ENCODE assay signal across 1 cellular context in the genomic region with DNA sequence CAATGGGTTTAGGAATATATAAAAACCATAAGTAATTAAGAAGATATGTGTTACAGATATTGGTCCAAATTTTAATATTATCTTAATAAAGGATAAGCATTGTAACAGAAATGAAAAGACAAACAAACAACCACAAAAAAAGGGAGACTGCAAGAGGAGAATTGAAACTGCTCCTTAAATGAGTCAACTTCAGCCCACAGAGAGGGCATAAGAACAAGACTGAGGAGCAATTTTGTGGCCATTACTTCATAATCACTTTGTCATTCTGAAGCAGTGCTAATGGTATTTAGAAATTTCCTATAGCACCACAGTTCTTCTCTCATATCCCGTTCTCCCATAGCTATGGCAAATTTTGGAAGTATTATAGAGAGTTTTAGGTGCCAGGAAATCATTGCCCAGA.
A peak's percentile ranks its signal among the peaks of the same experiment; 100 is the strongest.
TF ChIP-seq lines count a peak whose summit lies in the region.

No MANE protein-coding gene starts in this region.

TF ChIP-seq in GM12878, 131 proteins besides CTCF, POLR2A, EP300 and RAD21 (continued from another document):
- TF ChIP-seq, protein P1, sequence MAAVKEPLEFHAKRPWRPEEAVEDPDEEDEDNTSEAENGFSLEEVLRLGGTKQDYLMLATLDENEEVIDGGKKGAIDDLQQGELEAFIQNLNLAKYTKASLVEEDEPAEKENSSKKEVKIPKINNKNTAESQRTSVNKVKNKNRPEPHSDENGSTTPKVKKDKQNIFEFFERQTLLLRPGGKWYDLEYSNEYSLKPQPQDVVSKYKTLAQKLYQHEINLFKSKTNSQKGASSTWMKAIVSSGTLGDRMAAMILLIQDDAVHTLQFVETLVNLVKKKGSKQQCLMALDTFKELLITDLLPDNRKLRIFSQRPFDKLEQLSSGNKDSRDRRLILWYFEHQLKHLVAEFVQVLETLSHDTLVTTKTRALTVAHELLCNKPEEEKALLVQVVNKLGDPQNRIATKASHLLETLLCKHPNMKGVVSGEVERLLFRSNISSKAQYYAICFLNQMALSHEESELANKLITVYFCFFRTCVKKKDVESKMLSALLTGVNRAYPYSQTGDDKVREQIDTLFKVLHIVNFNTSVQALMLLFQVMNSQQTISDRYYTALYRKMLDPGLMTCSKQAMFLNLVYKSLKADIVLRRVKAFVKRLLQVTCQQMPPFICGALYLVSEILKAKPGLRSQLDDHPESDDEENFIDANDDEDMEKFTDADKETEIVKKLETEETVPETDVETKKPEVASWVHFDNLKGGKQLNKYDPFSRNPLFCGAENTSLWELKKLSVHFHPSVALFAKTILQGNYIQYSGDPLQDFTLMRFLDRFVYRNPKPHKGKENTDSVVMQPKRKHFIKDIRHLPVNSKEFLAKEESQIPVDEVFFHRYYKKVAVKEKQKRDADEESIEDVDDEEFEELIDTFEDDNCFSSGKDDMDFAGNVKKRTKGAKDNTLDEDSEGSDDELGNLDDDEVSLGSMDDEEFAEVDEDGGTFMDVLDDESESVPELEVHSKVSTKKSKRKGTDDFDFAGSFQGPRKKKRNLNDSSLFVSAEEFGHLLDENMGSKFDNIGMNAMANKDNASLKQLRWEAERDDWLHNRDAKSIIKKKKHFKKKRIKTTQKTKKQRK (IDR thresholded peaks at IDR 0.05; ENCODE audit: low read depth, low read length) = no peak
- TF ChIP-seq RUNX3 (IDR thresholded peaks at IDR 0.05; ENCODE audit: low read length) = peak; percentile 63
- TF ChIP-seq RAD51 (IDR thresholded peaks at IDR 0.05) = no peak
- TF ChIP-seq JUNB (IDR thresholded peaks at IDR 0.05) = peak; percentile 60
- TF ChIP-seq ZNF274 (IDR thresholded peaks at IDR 0.05; ENCODE audit: insufficient read depth, insufficient read length) = no peak
- TF ChIP-seq NFIC (IDR thresholded peaks at IDR 0.05; ENCODE audit: low read depth, low read length) = no peak; the same call in 1 of the 2 replicates
- peak; percentile 39; the same call in 1 of the 2 replicates for TF ChIP-seq BCL11A (IDR thresholded peaks at IDR 0.05; ENCODE audit: low read depth, low read length)
- no peak for TF ChIP-seq PML (IDR thresholded peaks at IDR 0.05; ENCODE audit: low read length)
- TF ChIP-seq IKZF1 (conservative IDR thresholded peaks at IDR 0.05) = peak; percentile 38; the same call in 1 of the 2 replicates
- TF ChIP-seq ZNF384 (IDR thresholded peaks at IDR 0.05; ENCODE audit: borderline replicate concordance, low read depth, low read length) = no peak
- TF ChIP-seq IKZF2 (IDR thresholded peaks at IDR 0.05) = peak; percentile 50 to 53; a peak in 3 of 4 replicates
- TF ChIP-seq, protein P2, sequence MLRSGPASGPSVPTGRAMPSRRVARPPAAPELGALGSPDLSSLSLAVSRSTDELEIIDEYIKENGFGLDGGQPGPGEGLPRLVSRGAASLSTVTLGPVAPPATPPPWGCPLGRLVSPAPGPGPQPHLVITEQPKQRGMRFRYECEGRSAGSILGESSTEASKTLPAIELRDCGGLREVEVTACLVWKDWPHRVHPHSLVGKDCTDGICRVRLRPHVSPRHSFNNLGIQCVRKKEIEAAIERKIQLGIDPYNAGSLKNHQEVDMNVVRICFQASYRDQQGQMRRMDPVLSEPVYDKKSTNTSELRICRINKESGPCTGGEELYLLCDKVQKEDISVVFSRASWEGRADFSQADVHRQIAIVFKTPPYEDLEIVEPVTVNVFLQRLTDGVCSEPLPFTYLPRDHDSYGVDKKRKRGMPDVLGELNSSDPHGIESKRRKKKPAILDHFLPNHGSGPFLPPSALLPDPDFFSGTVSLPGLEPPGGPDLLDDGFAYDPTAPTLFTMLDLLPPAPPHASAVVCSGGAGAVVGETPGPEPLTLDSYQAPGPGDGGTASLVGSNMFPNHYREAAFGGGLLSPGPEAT (IDR thresholded peaks at IDR 0.05; ENCODE audit: low read depth) = no peak
- TF ChIP-seq FOXK2 (IDR thresholded peaks at IDR 0.05) = no peak
- TF ChIP-seq ZSCAN29 (IDR thresholded peaks at IDR 0.05) = no peak
- TF ChIP-seq, protein P3, sequence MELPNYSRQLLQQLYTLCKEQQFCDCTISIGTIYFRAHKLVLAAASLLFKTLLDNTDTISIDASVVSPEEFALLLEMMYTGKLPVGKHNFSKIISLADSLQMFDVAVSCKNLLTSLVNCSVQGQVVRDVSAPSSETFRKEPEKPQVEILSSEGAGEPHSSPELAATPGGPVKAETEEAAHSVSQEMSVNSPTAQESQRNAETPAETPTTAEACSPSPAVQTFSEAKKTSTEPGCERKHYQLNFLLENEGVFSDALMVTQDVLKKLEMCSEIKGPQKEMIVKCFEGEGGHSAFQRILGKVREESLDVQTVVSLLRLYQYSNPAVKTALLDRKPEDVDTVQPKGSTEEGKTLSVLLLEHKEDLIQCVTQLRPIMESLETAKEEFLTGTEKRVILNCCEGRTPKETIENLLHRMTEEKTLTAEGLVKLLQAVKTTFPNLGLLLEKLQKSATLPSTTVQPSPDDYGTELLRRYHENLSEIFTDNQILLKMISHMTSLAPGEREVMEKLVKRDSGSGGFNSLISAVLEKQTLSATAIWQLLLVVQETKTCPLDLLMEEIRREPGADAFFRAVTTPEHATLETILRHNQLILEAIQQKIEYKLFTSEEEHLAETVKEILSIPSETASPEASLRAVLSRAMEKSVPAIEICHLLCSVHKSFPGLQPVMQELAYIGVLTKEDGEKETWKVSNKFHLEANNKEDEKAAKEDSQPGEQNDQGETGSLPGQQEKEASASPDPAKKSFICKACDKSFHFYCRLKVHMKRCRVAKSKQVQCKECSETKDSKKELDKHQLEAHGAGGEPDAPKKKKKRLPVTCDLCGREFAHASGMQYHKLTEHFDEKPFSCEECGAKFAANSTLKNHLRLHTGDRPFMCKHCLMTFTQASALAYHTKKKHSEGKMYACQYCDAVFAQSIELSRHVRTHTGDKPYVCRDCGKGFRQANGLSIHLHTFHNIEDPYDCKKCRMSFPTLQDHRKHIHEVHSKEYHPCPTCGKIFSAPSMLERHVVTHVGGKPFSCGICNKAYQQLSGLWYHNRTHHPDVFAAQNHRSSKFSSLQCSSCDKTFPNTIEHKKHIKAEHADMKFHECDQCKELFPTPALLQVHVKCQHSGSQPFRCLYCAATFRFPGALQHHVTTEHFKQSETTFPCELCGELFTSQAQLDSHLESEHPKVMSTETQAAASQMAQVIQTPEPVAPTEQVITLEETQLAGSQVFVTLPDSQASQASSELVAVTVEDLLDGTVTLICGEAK (IDR thresholded peaks at IDR 0.05; ENCODE audit: borderline replicate concordance) = no peak
- TF ChIP-seq ESRRA (IDR thresholded peaks at IDR 0.05; ENCODE audit: low read length) = no peak
- TF ChIP-seq TCF3 (IDR thresholded peaks at IDR 0.05; ENCODE audit: borderline replicate concordance, insufficient read depth, low read depth, low read length) = no peak
- TF ChIP-seq, protein P4, sequence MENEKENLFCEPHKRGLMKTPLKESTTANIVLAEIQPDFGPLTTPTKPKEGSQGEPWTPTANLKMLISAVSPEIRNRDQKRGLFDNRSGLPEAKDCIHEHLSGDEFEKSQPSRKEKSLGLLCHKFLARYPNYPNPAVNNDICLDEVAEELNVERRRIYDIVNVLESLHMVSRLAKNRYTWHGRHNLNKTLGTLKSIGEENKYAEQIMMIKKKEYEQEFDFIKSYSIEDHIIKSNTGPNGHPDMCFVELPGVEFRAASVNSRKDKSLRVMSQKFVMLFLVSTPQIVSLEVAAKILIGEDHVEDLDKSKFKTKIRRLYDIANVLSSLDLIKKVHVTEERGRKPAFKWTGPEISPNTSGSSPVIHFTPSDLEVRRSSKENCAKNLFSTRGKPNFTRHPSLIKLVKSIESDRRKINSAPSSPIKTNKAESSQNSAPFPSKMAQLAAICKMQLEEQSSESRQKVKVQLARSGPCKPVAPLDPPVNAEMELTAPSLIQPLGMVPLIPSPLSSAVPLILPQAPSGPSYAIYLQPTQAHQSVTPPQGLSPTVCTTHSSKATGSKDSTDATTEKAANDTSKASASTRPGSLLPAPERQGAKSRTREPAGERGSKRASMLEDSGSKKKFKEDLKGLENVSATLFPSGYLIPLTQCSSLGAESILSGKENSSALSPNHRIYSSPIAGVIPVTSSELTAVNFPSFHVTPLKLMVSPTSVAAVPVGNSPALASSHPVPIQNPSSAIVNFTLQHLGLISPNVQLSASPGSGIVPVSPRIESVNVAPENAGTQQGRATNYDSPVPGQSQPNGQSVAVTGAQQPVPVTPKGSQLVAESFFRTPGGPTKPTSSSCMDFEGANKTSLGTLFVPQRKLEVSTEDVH (IDR thresholded peaks at IDR 0.05; ENCODE audit: low read depth, partially characterized antibody) = no peak
- TF ChIP-seq RBBP5 (conservative IDR thresholded peaks at IDR 0.05) = no peak
- TF ChIP-seq DPF2 (IDR thresholded peaks at IDR 0.05) = 0 out of 2 replicates have a peak, but pooled peaks have one; percentile 52
- 0 out of 2 replicates have a peak, but pooled peaks have one; percentile 49 for TF ChIP-seq IRF4 (IDR thresholded peaks at IDR 0.05; ENCODE audit: low read depth, low read length)
- TF ChIP-seq, protein P5, sequence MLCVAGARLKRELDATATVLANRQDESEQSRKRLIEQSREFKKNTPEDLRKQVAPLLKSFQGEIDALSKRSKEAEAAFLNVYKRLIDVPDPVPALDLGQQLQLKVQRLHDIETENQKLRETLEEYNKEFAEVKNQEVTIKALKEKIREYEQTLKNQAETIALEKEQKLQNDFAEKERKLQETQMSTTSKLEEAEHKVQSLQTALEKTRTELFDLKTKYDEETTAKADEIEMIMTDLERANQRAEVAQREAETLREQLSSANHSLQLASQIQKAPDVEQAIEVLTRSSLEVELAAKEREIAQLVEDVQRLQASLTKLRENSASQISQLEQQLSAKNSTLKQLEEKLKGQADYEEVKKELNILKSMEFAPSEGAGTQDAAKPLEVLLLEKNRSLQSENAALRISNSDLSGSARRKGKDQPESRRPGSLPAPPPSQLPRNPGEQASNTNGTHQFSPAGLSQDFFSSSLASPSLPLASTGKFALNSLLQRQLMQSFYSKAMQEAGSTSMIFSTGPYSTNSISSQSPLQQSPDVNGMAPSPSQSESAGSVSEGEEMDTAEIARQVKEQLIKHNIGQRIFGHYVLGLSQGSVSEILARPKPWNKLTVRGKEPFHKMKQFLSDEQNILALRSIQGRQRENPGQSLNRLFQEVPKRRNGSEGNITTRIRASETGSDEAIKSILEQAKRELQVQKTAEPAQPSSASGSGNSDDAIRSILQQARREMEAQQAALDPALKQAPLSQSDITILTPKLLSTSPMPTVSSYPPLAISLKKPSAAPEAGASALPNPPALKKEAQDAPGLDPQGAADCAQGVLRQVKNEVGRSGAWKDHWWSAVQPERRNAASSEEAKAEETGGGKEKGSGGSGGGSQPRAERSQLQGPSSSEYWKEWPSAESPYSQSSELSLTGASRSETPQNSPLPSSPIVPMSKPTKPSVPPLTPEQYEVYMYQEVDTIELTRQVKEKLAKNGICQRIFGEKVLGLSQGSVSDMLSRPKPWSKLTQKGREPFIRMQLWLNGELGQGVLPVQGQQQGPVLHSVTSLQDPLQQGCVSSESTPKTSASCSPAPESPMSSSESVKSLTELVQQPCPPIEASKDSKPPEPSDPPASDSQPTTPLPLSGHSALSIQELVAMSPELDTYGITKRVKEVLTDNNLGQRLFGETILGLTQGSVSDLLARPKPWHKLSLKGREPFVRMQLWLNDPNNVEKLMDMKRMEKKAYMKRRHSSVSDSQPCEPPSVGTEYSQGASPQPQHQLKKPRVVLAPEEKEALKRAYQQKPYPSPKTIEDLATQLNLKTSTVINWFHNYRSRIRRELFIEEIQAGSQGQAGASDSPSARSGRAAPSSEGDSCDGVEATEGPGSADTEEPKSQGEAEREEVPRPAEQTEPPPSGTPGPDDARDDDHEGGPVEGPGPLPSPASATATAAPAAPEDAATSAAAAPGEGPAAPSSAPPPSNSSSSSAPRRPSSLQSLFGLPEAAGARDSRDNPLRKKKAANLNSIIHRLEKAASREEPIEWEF (IDR thresholded peaks at IDR 0.05; ENCODE audit: insufficient replicate concordance, low read depth, low read length) = no peak
- peak; percentile 53; the same call in 1 of the 2 replicates for TF ChIP-seq MTA2 (IDR thresholded peaks at IDR 0.05; ENCODE audit: low read depth)
- no peak for TF ChIP-seq CBX3 (IDR thresholded peaks at IDR 0.05; ENCODE audit: borderline replicate concordance, low read depth)
- TF ChIP-seq, protein P6, sequence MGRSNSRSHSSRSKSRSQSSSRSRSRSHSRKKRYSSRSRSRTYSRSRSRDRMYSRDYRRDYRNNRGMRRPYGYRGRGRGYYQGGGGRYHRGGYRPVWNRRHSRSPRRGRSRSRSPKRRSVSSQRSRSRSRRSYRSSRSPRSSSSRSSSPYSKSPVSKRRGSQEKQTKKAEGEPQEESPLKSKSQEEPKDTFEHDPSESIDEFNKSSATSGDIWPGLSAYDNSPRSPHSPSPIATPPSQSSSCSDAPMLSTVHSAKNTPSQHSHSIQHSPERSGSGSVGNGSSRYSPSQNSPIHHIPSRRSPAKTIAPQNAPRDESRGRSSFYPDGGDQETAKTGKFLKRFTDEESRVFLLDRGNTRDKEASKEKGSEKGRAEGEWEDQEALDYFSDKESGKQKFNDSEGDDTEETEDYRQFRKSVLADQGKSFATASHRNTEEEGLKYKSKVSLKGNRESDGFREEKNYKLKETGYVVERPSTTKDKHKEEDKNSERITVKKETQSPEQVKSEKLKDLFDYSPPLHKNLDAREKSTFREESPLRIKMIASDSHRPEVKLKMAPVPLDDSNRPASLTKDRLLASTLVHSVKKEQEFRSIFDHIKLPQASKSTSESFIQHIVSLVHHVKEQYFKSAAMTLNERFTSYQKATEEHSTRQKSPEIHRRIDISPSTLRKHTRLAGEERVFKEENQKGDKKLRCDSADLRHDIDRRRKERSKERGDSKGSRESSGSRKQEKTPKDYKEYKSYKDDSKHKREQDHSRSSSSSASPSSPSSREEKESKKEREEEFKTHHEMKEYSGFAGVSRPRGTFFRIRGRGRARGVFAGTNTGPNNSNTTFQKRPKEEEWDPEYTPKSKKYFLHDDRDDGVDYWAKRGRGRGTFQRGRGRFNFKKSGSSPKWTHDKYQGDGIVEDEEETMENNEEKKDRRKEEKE (IDR thresholded peaks at IDR 0.05) = no peak
TF ChIP-seq in GM12878: peak in this region for 9.
